1 cellular context compared by ENCODE assay signal in the genomic region with DNA sequence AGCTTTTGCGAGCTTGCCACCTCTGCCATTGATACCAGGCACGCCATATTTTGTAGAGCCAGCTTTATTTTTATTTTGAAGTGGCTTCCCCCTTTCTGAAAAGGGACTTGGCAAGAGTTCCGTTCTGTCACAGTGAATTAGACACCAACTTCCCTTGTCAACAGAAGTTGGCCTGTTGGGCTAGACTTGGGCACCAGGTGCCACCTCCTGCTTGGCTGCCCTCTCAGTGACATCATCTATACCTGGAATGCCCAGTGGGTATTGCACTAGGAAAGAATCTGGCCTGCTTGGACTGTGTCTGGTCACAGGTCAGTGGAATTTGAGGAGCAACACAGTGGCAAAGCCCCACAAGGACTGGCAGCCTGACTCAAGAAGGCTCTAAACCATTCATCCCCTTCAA.
TF ChIP-seq lines count a peak whose summit lies in the region.

No MANE protein-coding gene starts in this region.

TF ChIP-seq in H1, 55 proteins besides CTCF, POLR2A, EP300 and RAD21:
- TF ChIP-seq TCF12 (IDR thresholded peaks at IDR 0.05; ENCODE audit: low read depth, low read length) (no peak), POLR2AphosphoS5 (IDR thresholded peaks at IDR 0.05; ENCODE audit: low read depth, low read length) (no peak), JUND (IDR thresholded peaks at IDR 0.05; ENCODE audit: low read length) (no peak), KDM4A (IDR thresholded peaks at IDR 0.05; ENCODE audit: low read depth, low read length, severe bottlenecking) (no peak), CBX5 (IDR thresholded peaks at IDR 0.05; ENCODE audit: low read depth, low read length) (no peak), SIN3A (conservative IDR thresholded peaks at IDR 0.05 in 1 of 2, IDR thresholded peaks at IDR 0.05 in 1 of 2; ENCODE audit: low read depth in 1 of 2, low read length in 2 of 2) (no peak), SAP30 (IDR thresholded peaks at IDR 0.05; ENCODE audit: insufficient read depth, insufficient replicate concordance, low read length) (no peak), CEBPB (IDR thresholded peaks at IDR 0.05; ENCODE audit: low read depth, low read length) (no peak), KDM1A (IDR thresholded peaks at IDR 0.05; ENCODE audit: borderline replicate concordance, low read length) (no peak), RFX5 (IDR thresholded peaks at IDR 0.05; ENCODE audit: borderline replicate concordance, low read depth, low read length) (no peak), SUZ12 (IDR thresholded peaks at IDR 0.05; ENCODE audit: low read length) (no peak), RXRA (IDR thresholded peaks at IDR 0.05; ENCODE audit: insufficient read depth, low read depth, low read length) (no peak), HDAC2 (IDR thresholded peaks at IDR 0.05; ENCODE audit: borderline replicate concordance in 1 of 2, low read depth in 2 of 2, low read length in 2 of 2) (no peak), BACH1 (IDR thresholded peaks at IDR 0.05; ENCODE audit: low read length) (no peak), EZH2 (IDR thresholded peaks at IDR 0.05; ENCODE audit: low read depth, low read length, severe bottlenecking) (no peak)
- TF ChIP-seq, protein P1, sequence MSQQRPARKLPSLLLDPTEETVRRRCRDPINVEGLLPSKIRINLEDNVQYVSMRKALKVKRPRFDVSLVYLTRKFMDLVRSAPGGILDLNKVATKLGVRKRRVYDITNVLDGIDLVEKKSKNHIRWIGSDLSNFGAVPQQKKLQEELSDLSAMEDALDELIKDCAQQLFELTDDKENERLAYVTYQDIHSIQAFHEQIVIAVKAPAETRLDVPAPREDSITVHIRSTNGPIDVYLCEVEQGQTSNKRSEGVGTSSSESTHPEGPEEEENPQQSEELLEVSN (IDR thresholded peaks at IDR 0.05): no peak
